Comparison of ENCODE assay signal across 8 cellular contexts in the genomic region with DNA sequence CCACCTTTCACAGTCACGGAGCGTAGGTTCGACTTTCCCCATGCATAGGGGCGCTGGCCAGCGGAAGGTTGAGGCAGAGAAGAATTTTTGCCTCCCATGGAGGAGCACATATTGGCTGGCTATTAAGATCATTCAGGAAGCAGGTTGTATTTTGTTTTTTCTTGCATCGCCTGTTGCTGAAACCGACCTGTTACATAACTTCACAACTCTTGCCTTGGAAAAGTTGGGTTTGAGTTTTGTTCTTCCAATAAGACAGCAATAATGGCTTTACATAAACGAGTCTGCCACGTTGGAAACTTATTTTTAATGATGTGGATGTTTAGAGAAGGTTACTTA. TPM values are rescaled to one million over a fixed set of nuclear protein-coding genes. Genes with fewer than 3 reads are reported as not detected.
DNase-seq lines count a peak whose midpoint lies in the region; ATAC-seq and TF ChIP-seq lines count a peak whose summit lies in the region.

No MANE protein-coding gene starts in this region.

- H3K4me3 Mint-ChIP-seq in GM23338, result peak overlapping the region; percentile 89

- H3K4me3 ChIP-seq in GM23338, result peak overlapping the region; percentile 89
- H3K4me3 ChIP-seq in SK-N-SH (ENCODE audit: low read depth in 2 of 2, low read length in 1 of 2), result peak overlapping the region; percentile 83 to 89
- H3K4me3 ChIP-seq in fibroblast of pulmonary artery (replicated peaks; ENCODE audit: low read depth, low read length), result peak overlapping the region; percentile 69
- H3K4me3 ChIP-seq in skeletal muscle satellite cell (ENCODE audit: low read length), result peak overlapping the region; percentile 83

- H3K27me3 Mint-ChIP-seq in GM23338 (ENCODE audit: insufficient read depth, low read depth, poor library complexity), result peaks cover 15% of the 10 kb centered on the region

- H3K79me2 ChIP-seq in GM23338 (replicated peaks; ENCODE audit: insufficient read depth) (peaks cover 57% of the 10 kb centered on the region), SK-N-SH (ENCODE audit: insufficient read depth) (peaks cover 62% of the 10 kb centered on the region)

- H3K4me1 Mint-ChIP-seq in GM23338, result peaks cover 26% of the 10 kb centered on the region

- H2AFZ ChIP-seq in GM23338 (no peak overlapping the region), SK-N-SH (ENCODE audit: low read depth) (no peak overlapping the region)

- TF ChIP-seq RAD21 in SK-N-SH (IDR thresholded peaks at IDR 0.05; ENCODE audit: low read length), result no peak

- H3K27ac ChIP-seq in GM23338 (ENCODE audit: low read depth) (no peak overlapping the region), SK-N-SH (ENCODE audit: low read depth in 2 of 2, low read length in 1 of 2) (peak overlapping the region in 1 of 2 experiments; percentile 30; a peak in 1 of 4 replicates)

- H3F3A ChIP-seq in GM23338 (replicated peaks; ENCODE audit: low read depth) (0 out of 2 replicates have a peak, but pooled peaks cover 4% of the 10 kb centered on the region), SK-N-SH (replicated peaks; ENCODE audit: insufficient read depth) (no peaks in the 10 kb centered on the region)

- H3K27me3 ChIP-seq in GM23338 (ENCODE audit: insufficient read depth) (0 out of 2 replicates have a peak, but pooled peaks cover 3% of the 10 kb centered on the region), SK-N-SH (ENCODE audit: insufficient read depth) (no peaks in the 10 kb centered on the region), skeletal muscle satellite cell (ENCODE audit: control insufficient read depth, insufficient read depth, low read length) (no peaks in the 10 kb centered on the region)

- H4K20me1 ChIP-seq in GM23338 (replicated peaks; ENCODE audit: insufficient read depth) (peaks cover 51% of the 10 kb centered on the region), SK-N-SH (ENCODE audit: insufficient read depth) (peaks cover 58% of the 10 kb centered on the region)

- peaks cover 37% of the 10 kb centered on the region for H3K36me3 Mint-ChIP-seq in GM23338 (ENCODE audit: low read depth)

- H3K36me3 ChIP-seq in GM23338 (ENCODE audit: insufficient read depth) (0 out of 2 replicates have a peak, but pooled peaks cover 10% of the 10 kb centered on the region), SK-N-SH (replicated peaks in 1 of 2; ENCODE audit: control insufficient read depth in 1 of 2, insufficient read depth in 2 of 2, low read length in 1 of 2) (peaks cover 5 to 11% of the 10 kb centered on the region in 2 experiments), skeletal muscle satellite cell (ENCODE audit: insufficient read depth, low read length) (peaks cover 32% of the 10 kb centered on the region)

- TF ChIP-seq CTCF in GM23338 (conservative IDR thresholded peaks at IDR 0.05; ENCODE audit: low read depth in 2 of 2) (no peak), SK-N-SH (IDR thresholded peaks at IDR 0.05) (no peak), fibroblast of pulmonary artery (IDR thresholded peaks at IDR 0.05; ENCODE audit: low read length, missing control alignments) (no peak)

- TF ChIP-seq EP300 in SK-N-SH (IDR thresholded peaks at IDR 0.05; ENCODE audit: borderline replicate concordance in 1 of 2, low read depth in 1 of 2, low read length in 1 of 2), result no peak

- peak overlapping the region; percentile 99 for H3K4me2 ChIP-seq in GM23338
- H3K4me2 ChIP-seq in SK-N-SH, result peak overlapping the region; percentile 100
- peak overlapping the region; percentile 95 for H3K4me2 ChIP-seq in skeletal muscle satellite cell (ENCODE audit: low read length)

- no peaks in the 10 kb centered on the region for H3K9me3 Mint-ChIP-seq in GM23338

- H3K9me3 ChIP-seq in SK-N-SH (no peaks in the 10 kb centered on the region), skeletal muscle satellite cell (replicated peaks; ENCODE audit: low read length) (no peaks in the 10 kb centered on the region)

- H3K27ac Mint-ChIP-seq in GM23338, result peak overlapping the region; percentile 58; the same call in 1 of the 2 replicates

- H3K9me2 ChIP-seq in GM23338 (ENCODE audit: insufficient read depth) (no peaks in the 10 kb centered on the region), SK-N-SH (no peaks in the 10 kb centered on the region)

- ATAC-seq in GM23338, result no peak

- 17% methylated on average over 8 of the region's 9 CpGs for WGBS in SK-N-SH (ENCODE audit: low lambda C conversion rate)

- H3K9ac ChIP-seq in SK-N-SH (peak overlapping the region; percentile 93), skeletal muscle satellite cell (ENCODE audit: low read depth, low read length) (peak overlapping the region; percentile 83)

- POLR2A ChIA-PET in SK-N-SH (lab: Yijun Ruan, JAX), result interaction anchor here (1.9 kb wide), 1 partner anchor 14 kb away, joined by 9 read pairs; no protein-coding TSS in a partner anchor

- DNase-seq in GM23338 (ENCODE audit: low spot score), result no peak
- no peak for DNase-seq in SK-N-SH
- DNase-seq in fibroblast of pulmonary artery (ENCODE audit: low read depth), result no peak
- no peak for DNase-seq in activated CD4-positive, CD25-positive, alpha-beta regulatory T cell (lab: John Stamatoyannopoulos, UW)
- no peak for DNase-seq in amygdala (lab: John Stamatoyannopoulos, UW)
- DNase-seq in NCI-H2227 treated with DMSO at 0.1 percent for 48 hours (lab: John Stamatoyannopoulos, UW), result no peak
- DNase-seq in NCI-H446 treated with DMSO at 0.1 percent for 48 hours (lab: John Stamatoyannopoulos, UW), result no peak

- H3K4me1 ChIP-seq in GM23338 (ENCODE audit: insufficient read depth) (peaks cover 23% of the 10 kb centered on the region), SK-N-SH (ENCODE audit: control insufficient read depth in 1 of 2, insufficient read depth in 2 of 2, low read depth in 1 of 2, low read length in 1 of 2) (peaks cover 7 to 18% of the 10 kb centered on the region in 2 experiments; a peak in 3 of 4 replicates), skeletal muscle satellite cell (ENCODE audit: control insufficient read depth, insufficient read depth, low read length) (peaks cover 20% of the 10 kb centered on the region)

- CTCF ChIA-PET in SK-N-SH (lab: Yijun Ruan, JAX), result interaction anchor here (1.1 to 8.6 kb wide), 6 partner anchors 8 to 60 kb away, joined by 3 to 124 read pairs (median 9); no protein-coding TSS in a partner anchor

TF ChIP-seq in GM23338, 12 proteins besides CTCF, POLR2A, EP300 and RAD21 (continues in another document):
- TF ChIP-seq POLR2AphosphoS5 (IDR thresholded peaks at IDR 0.05; ENCODE audit: low read depth), result no peak

TF ChIP-seq in SK-N-SH, 30 proteins besides CTCF, POLR2A, EP300 and RAD21:
- TF ChIP-seq REST (IDR thresholded peaks at IDR 0.05; ENCODE audit: low read depth, low read length) (0 out of 2 replicates have a peak, but pooled peaks have one; percentile 47), EZH2phosphoT487 (IDR thresholded peaks at IDR 0.05; ENCODE audit: borderline replicate concordance, low read depth) (no peak)
TF ChIP-seq in SK-N-SH: peak in this region for 1.

RNA-seq across cellular contexts. Expression of gene UPF1, which starts 1.4 kb away (rescaled TPM):
- 81.9 and 138 TPM in 2 replicates for total RNA-seq in GM23338 (2014; rRNA removed; shearing (Covaris generic))
- 13.8 and 14.3 TPM in 2 replicates for polyA plus RNA-seq in GM23338 (2016; fragmentation: Nextera tagmentation; extraction: Ambion mirVana)
- 20.3 and 33.3 TPM in 2 replicates for polyA plus RNA-seq in SK-N-SH (2012; rRNA removed)
- polyA plus RNA-seq in SK-N-SH (2012; cell fraction: cytosol; rRNA removed), result 15.1 and 18.6 TPM in 2 replicates
- 79.6 and 83.0 TPM in 2 replicates for polyA plus RNA-seq in SK-N-SH (2012; cell fraction: nucleus; rRNA removed)
- total RNA-seq in skeletal muscle satellite cell (2012; rRNA removed), result 63.9 and 74.5 TPM in 2 replicates

RNA-seq across cellular contexts. Expression of gene COMP, which starts 42.0 kb away (rescaled TPM):
- 0.63 TPM in 1 of 2 replicates, not detected in the other for total RNA-seq in GM23338 (2014; rRNA removed; shearing (Covaris generic))
- polyA plus RNA-seq in GM23338 (2016; fragmentation: Nextera tagmentation; extraction: Ambion mirVana) (0.31 and 0.58 TPM in 2 replicates), SK-N-SH (2012; rRNA removed) (0.26 and 0.42 TPM in 2 replicates)
- 0.15 and 0.17 TPM in 2 replicates for polyA plus RNA-seq in SK-N-SH (2012; cell fraction: cytosol; rRNA removed)
- polyA plus RNA-seq in SK-N-SH (2012; cell fraction: nucleus; rRNA removed), result 0.35 and 1.6 TPM in 2 replicates
- 0.25 and 2.4 TPM in 2 replicates for total RNA-seq in skeletal muscle satellite cell (2012; rRNA removed)
